ENCODE assay signal across 1 cellular context in genomic region chr4:83876047-83876446, GRCh38.
TF ChIP-seq lines count a peak whose summit lies in the region.

No MANE protein-coding gene starts in this region.

TF ChIP-seq in H1, 55 proteins besides CTCF, POLR2A, EP300 and RAD21 (continued from another document):
- TF ChIP-seq SIN3A (conservative IDR thresholded peaks at IDR 0.05 in 1 of 2, IDR thresholded peaks at IDR 0.05 in 1 of 2; ENCODE audit: low read depth in 1 of 2, low read length in 2 of 2) (no peak), KDM1A (IDR thresholded peaks at IDR 0.05; ENCODE audit: borderline replicate concordance, low read length) (no peak)
